16 cellular contexts compared by ENCODE assay signal in genomic region chr2:30402441-30403182, GRCh38.
"Had no signal": no experiment of that assay in that cellular context is flagged by ENCODE, and none has a peak within 500 bp of the region (broad histone marks: within the 10 kb centered on the region; RNA-seq: fewer than 3 reads in every experiment).

No MANE protein-coding gene starts in this region.

- H3K36me3 Mint-ChIP-seq: stimulated activated memory B cell treated with anti-CD40 and anti-IgM and Interleukin-4, amounts not matched to agents 10 μg/mL and 1 μg/mL and 100 μg/mL, for 72 hours had no signal

- H3K4me3 ChIP-seq: body of pancreas, dorsolateral prefrontal cortex, SK-N-MC had no signal

- H3K9me3 Mint-ChIP-seq: activated naive CD4-positive, alpha-beta T cell treated with anti-CD3 and anti-CD28 coated beads for 36 hours; activated T-helper 2 cell treated with anti-CD3 and anti-CD28 coated beads, Interferon-gamma antibody, Interleukin-2, Interleukin-4, amounts not matched to agents 10 μg/mL and 5 μg/mL and 100 μg/mL, durations not matched to agents 14 hours and 24 hours and 36 hours; stimulated activated memory B cell treated with anti-CD40 and anti-IgM and Interleukin-4, amounts not matched to agents 10 μg/mL and 1 μg/mL and 100 μg/mL, for 72 hours had no signal

- H3K4me1 ChIP-seq: body of pancreas had no signal

- ATAC-seq: body of pancreas; stimulated activated memory B cell treated with anti-CD40 and anti-IgM and Interleukin-4, amounts not matched to agents 10 μg/mL and 1 μg/mL and 100 μg/mL, for 72 hours had no signal

- H3K27me3 ChIP-seq: body of pancreas, dorsolateral prefrontal cortex had no signal

- H3K4me3 Mint-ChIP-seq: activated naive CD4-positive, alpha-beta T cell treated with anti-CD3 and anti-CD28 coated beads for 36 hours; stimulated activated memory B cell treated with anti-CD40 and anti-IgM and Interleukin-4, amounts not matched to agents 10 μg/mL and 1 μg/mL and 100 μg/mL, for 72 hours had no signal

- DNase-seq: activated CD4-positive, alpha-beta T cell treated with anti-CD3 and anti-CD28 coated beads, Interleukin-2, amount 50 U/mL, for 4 hours; activated naive CD4-positive, alpha-beta T cell treated with anti-CD3 and anti-CD28 coated beads for 36 hours; activated T-cell treated with anti-CD3 and anti-CD28 coated beads, Interleukin-2, amount 50 U/mL, for 1 hour; body of pancreas; caudate nucleus; dorsolateral prefrontal cortex; foreskin fibroblast; left ventricle myocardium superior; mesendoderm; occipital lobe; small intestine; stimulated activated CD4-positive, alpha-beta T cell treated with anti-CD3 and anti-CD28 coated beads, Interleukin-15, amount 100 ng/mL, for 24 hours; stimulated activated CD4-positive, alpha-beta T cell treated with anti-CD3 and anti-CD28 coated beads, Interleukin-4, amount 100 ng/mL, for 1 hour had no signal

- H3K27ac ChIP-seq: body of pancreas, SK-N-MC had no signal

- H3K9me3 ChIP-seq: body of pancreas had no signal

- H3K27me3 Mint-ChIP-seq: stimulated activated memory B cell treated with anti-CD40 and anti-IgM and Interleukin-4, amounts not matched to agents 10 μg/mL and 1 μg/mL and 100 μg/mL, for 72 hours had no signal

- H3K27ac Mint-ChIP-seq: activated naive CD4-positive, alpha-beta T cell treated with anti-CD3 and anti-CD28 coated beads for 36 hours; activated T-helper 2 cell treated with anti-CD3 and anti-CD28 coated beads, Interferon-gamma antibody, Interleukin-2, Interleukin-4, amounts not matched to agents 10 μg/mL and 5 μg/mL and 100 μg/mL, durations not matched to agents 14 hours and 24 hours and 36 hours; stimulated activated memory B cell treated with anti-CD40 and anti-IgM and Interleukin-4, amounts not matched to agents 10 μg/mL and 1 μg/mL and 100 μg/mL, for 72 hours had no signal

- H3K4me1 Mint-ChIP-seq: stimulated activated memory B cell treated with anti-CD40 and anti-IgM and Interleukin-4, amounts not matched to agents 10 μg/mL and 1 μg/mL and 100 μg/mL, for 72 hours had no signal
